Comparison of ENCODE assay signal across 22 cellular contexts in the genomic region with DNA sequence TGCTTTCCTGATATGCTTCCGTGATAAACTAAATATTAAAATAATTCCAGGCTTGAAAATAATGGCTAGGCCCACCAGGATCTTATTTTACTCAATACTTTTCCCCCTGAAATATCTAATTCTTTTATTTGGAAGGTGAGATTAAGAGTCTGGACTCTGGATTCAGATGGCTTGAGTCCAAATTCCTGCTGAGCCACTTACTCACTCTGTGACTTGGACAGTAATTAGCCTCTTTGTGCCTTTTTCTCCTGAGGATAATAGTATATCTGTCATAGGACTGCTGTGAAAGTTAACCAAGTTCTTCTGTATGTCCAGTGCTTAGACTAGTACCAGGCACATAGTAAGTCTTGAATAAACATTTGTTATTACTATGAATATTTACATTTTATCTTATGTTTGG.
"Had no signal": no experiment of that assay in that cellular context is flagged by ENCODE, and none has a peak within 500 bp of the region (broad histone marks: within the 10 kb centered on the region; RNA-seq: fewer than 3 reads in every experiment).

No MANE protein-coding gene starts in this region.

- H3K27me3 ChIP-seq: breast epithelium, esophagus squamous epithelium, gastroesophageal sphincter, right atrium auricular region, upper lobe of right lung had no signal

- H3K4me3 ChIP-seq: breast epithelium, esophagus squamous epithelium, gastroesophageal sphincter, right atrium auricular region, upper lobe of right lung had no signal

- H3K4me1 Mint-ChIP-seq: activated T-helper 17 cell treated with anti-CD3 and anti-CD28 coated beads, Interleukin-2, amount 50 U/mL, for 72 hours; endodermal cell; memory B cell had no signal

- H3K9me3 Mint-ChIP-seq: activated naive CD4-positive, alpha-beta T cell treated with anti-CD3 and anti-CD28 coated beads, Interleukin-2, amount 50 U/mL, for 72 hours; activated T-helper 17 cell treated with anti-CD3 and anti-CD28 coated beads, Interleukin-2, amount 50 U/mL, for 72 hours; endodermal cell; memory B cell; natural killer cell treated with Interleukin-12 subunit alpha and Interleukin-12 subunit beta and Interleukin-15 and Interleukin-18, amount 100 ng/mL, for 72 hours; T-helper 2 cell treated with Interferon-gamma antibody and Interleukin-4, amounts not matched to agents 5 μg/mL and 100 μg/mL, for 36 hours had no signal

- DNase-seq: activated CD4-positive, alpha-beta T cell treated with anti-CD3 and anti-CD28 coated beads, Interleukin-2, amount 50 U/mL, for 1 hour; activated CD4-positive, CD25-positive, alpha-beta regulatory T cell treated with anti-CD3 and anti-CD28 coated beads, Interleukin-2, amount 50 U/mL, for 72 hours; activated CD8-positive, alpha-beta T cell treated with anti-CD3 and anti-CD28 coated beads, Interleukin-2, amount 10 ng/mL, durations not matched to agents 7 days and 5 days; cortex of kidney; endodermal cell; esophagus squamous epithelium; head of caudate nucleus; hypothalamus; left cardiac atrium; stimulated activated CD4-positive, alpha-beta T cell treated with anti-CD3 and anti-CD28 coated beads, Interleukin-4, amount 100 ng/mL, for 24 hours; stimulated activated naive CD4-positive, alpha-beta T cell treated with Interleukin-2 at 50 U/mL for 16 hours; upper lobe of right lung; WERI-Rb-1 had no signal

- H3K36me3 ChIP-seq: breast epithelium, esophagus squamous epithelium, gastroesophageal sphincter, right atrium auricular region, upper lobe of right lung, WERI-Rb-1 had no signal

- H3K27me3 Mint-ChIP-seq: activated T-helper 17 cell treated with anti-CD3 and anti-CD28 coated beads, Interleukin-2, amount 50 U/mL, for 72 hours; memory B cell; progenitor cell of endocrine pancreas had no signal

- H3K36me3 Mint-ChIP-seq: activated naive CD4-positive, alpha-beta T cell treated with anti-CD3 and anti-CD28 coated beads, Interleukin-2, amount 50 U/mL, for 72 hours; memory B cell; natural killer cell treated with Interleukin-12 subunit alpha and Interleukin-12 subunit beta and Interleukin-15 and Interleukin-18, amount 100 ng/mL, for 72 hours had no signal

- H3K27ac ChIP-seq: breast epithelium, esophagus squamous epithelium, gastroesophageal sphincter, right atrium auricular region, upper lobe of right lung, WERI-Rb-1 had no signal

- H3K9me3 ChIP-seq: breast epithelium, esophagus squamous epithelium, gastroesophageal sphincter, right atrium auricular region, upper lobe of right lung had no signal

- H3K27ac Mint-ChIP-seq: activated CD8-positive, alpha-beta T cell treated with anti-CD3 and anti-CD28 coated beads, Interleukin-2, amount 10 ng/mL, durations not matched to agents 7 days and 5 days; activated naive CD4-positive, alpha-beta T cell treated with anti-CD3 and anti-CD28 coated beads, Interleukin-2, amount 50 U/mL, for 72 hours; activated T-helper 17 cell treated with anti-CD3 and anti-CD28 coated beads, Interleukin-2, amount 50 U/mL, for 72 hours; endodermal cell; memory B cell; natural killer cell treated with Interleukin-12 subunit alpha and Interleukin-12 subunit beta and Interleukin-15 and Interleukin-18, amount 100 ng/mL, for 72 hours; progenitor cell of endocrine pancreas; T-helper 2 cell treated with Interferon-gamma antibody and Interleukin-4, amounts not matched to agents 5 μg/mL and 100 μg/mL, for 36 hours had no signal

- H3K4me3 Mint-ChIP-seq: activated CD8-positive, alpha-beta T cell treated with anti-CD3 and anti-CD28 coated beads, Interleukin-2, amount 10 ng/mL, durations not matched to agents 7 days and 5 days; activated T-helper 17 cell treated with anti-CD3 and anti-CD28 coated beads, Interleukin-2, amount 50 U/mL, for 72 hours; endodermal cell; memory B cell; natural killer cell treated with Interleukin-12 subunit alpha and Interleukin-12 subunit beta and Interleukin-15 and Interleukin-18, amount 100 ng/mL, for 72 hours; T-helper 2 cell treated with Interferon-gamma antibody and Interleukin-4, amounts not matched to agents 5 μg/mL and 100 μg/mL, for 36 hours had no signal

- ATAC-seq: activated CD8-positive, alpha-beta T cell treated with anti-CD3 and anti-CD28 coated beads, Interleukin-2, amount 10 ng/mL, durations not matched to agents 7 days and 5 days; activated naive CD4-positive, alpha-beta T cell treated with anti-CD3 and anti-CD28 coated beads, Interleukin-2, amount 50 U/mL, for 72 hours; activated T-helper 17 cell treated with anti-CD3 and anti-CD28 coated beads, Interleukin-2, amount 50 U/mL, for 72 hours; gastroesophageal sphincter; left cardiac atrium; natural killer cell treated with Interleukin-12 subunit alpha and Interleukin-12 subunit beta and Interleukin-15 and Interleukin-18, amount 100 ng/mL, for 72 hours; upper lobe of right lung had no signal

- H3K4me1 ChIP-seq: breast epithelium, esophagus squamous epithelium, right atrium auricular region, upper lobe of right lung had no signal
